In genomic region chr1:79603862-79604261, GRCh38 we compare ENCODE assay signal across 18 cellular contexts.
DNase-seq lines count a peak whose midpoint lies in the region; TF ChIP-seq lines count a peak whose summit lies in the region.
"Had no signal": no experiment of that assay in that cellular context is flagged by ENCODE, and none has a peak within 500 bp of the region (broad histone marks: within the 10 kb centered on the region; RNA-seq: fewer than 3 reads in every experiment).

No MANE protein-coding gene starts in this region.

- WGBS in smooth muscle cell (ENCODE audit: low lambda C conversion rate), result 62% methylated on average over 2 of the region's 2 CpGs

- H3K27ac ChIP-seq in breast epithelium (no peak overlapping the region), smooth muscle cell (ENCODE audit: low read depth) (no peak overlapping the region)
- H3K27ac ChIP-seq: esophagus squamous epithelium, ovary, spleen had no signal

- peaks cover 0 to 5% of the 10 kb centered on the region in 2 donors for H3K9me3 ChIP-seq in breast epithelium
- no peaks in the 10 kb centered on the region for H3K9me3 ChIP-seq in smooth muscle cell (replicated peaks; ENCODE audit: low read depth)
- H3K9me3 ChIP-seq: esophagus squamous epithelium, ovary had no signal

- no peaks in the 10 kb centered on the region for H3K4me1 ChIP-seq in breast epithelium
- peaks cover 11% of the 10 kb centered on the region for H3K4me1 ChIP-seq in smooth muscle cell (ENCODE audit: low read depth)
- H3K4me1 ChIP-seq: esophagus squamous epithelium, spleen had no signal

- no peak for TF ChIP-seq POLR2A in breast epithelium (IDR thresholded peaks at IDR 0.05)

- no peaks in the 10 kb centered on the region for H3K79me2 ChIP-seq in smooth muscle cell (ENCODE audit: low read depth)

- H3K4me1 Mint-ChIP-seq in MCF 10A (ENCODE audit: insufficient read depth, unreplicated experiment) (peaks cover 6% of the 10 kb centered on the region), nephron progenitor cell (no peaks in the 10 kb centered on the region)
- H3K4me1 Mint-ChIP-seq: activated naive CD8-positive, alpha-beta T cell treated with anti-CD3 and anti-CD28 coated beads, Interleukin-2, amount 50 U/mL, for 24 hours; T-cell had no signal

- H4K20me1 ChIP-seq in smooth muscle cell (ENCODE audit: low read depth), result no peaks in the 10 kb centered on the region

- peak; percentile 27 for DNase-seq in MCF 10A (ENCODE audit: unreplicated experiment)
- DNase-seq in breast epithelium (ENCODE audit: low spot score in 2 of 2), result no peak
- DNase-seq in T1000 (lab: John Stamatoyannopoulos, UW), result peak; percentile 6
- DNase-seq in fibroblast of peridontal ligament (ENCODE audit: extremely low read depth), result peak; percentile 77
- no peak for DNase-seq in smooth muscle cell (lab: John Stamatoyannopoulos, UW; ENCODE audit: unreplicated experiment)
- no peak for DNase-seq in nephron progenitor cell
- no peak for DNase-seq in activated CD4-positive, CD25-positive, alpha-beta regulatory T cell treated with anti-CD3 and anti-CD28 coated beads, Interleukin-2, amount 50 U/mL, for 72 hours
- DNase-seq in SKM-1 (lab: John Stamatoyannopoulos, UW; ENCODE audit: unreplicated experiment), result no peak
- DNase-seq: 8988T; activated naive CD8-positive, alpha-beta T cell treated with anti-CD3 and anti-CD28 coated beads, Interleukin-2, amount 50 U/mL, for 24 hours; activated T-cell treated with anti-CD3 and anti-CD28 coated beads for 4 hours; cortex of kidney; esophagus squamous epithelium; NCI-H1092; NCI-H345; ovary; spleen; T-cell had no signal

- no peaks in the 10 kb centered on the region for H3K27me3 Mint-ChIP-seq in MCF 10A (ENCODE audit: insufficient read depth, unreplicated experiment)
- no peaks in the 10 kb centered on the region for H3K27me3 Mint-ChIP-seq in nephron progenitor cell (ENCODE audit: low read depth, poor library complexity)
- H3K27me3 Mint-ChIP-seq: activated naive CD8-positive, alpha-beta T cell treated with anti-CD3 and anti-CD28 coated beads, Interleukin-2, amount 50 U/mL, for 24 hours; T-cell had no signal

- H3K27me3 ChIP-seq in breast epithelium (no peaks in the 10 kb centered on the region), smooth muscle cell (ENCODE audit: low read depth) (no peaks in the 10 kb centered on the region)
- H3K27me3 ChIP-seq: esophagus squamous epithelium, ovary, spleen had no signal

- no peak overlapping the region for H3K9ac ChIP-seq in smooth muscle cell (ENCODE audit: low read depth)

- H3K4me2 ChIP-seq in smooth muscle cell, result no peak overlapping the region

- H3K4me3 ChIP-seq in breast epithelium (no peak overlapping the region), smooth muscle cell (no peak overlapping the region)
- H3K4me3 ChIP-seq: esophagus squamous epithelium, ovary, spleen had no signal

- H3K36me3 Mint-ChIP-seq in MCF 10A (ENCODE audit: insufficient read depth, unreplicated experiment) (no peaks in the 10 kb centered on the region), nephron progenitor cell (ENCODE audit: low read depth) (no peaks in the 10 kb centered on the region)
- H3K36me3 Mint-ChIP-seq: T-cell had no signal

- intact Hi-C loops in MCF 10A (cut with micrococcal nuclease) (no loop called here), breast epithelium (cut with DNase I; ENCODE audit: low total_unique reads) (no loop called here)

- no peak overlapping the region for H3K4me3 Mint-ChIP-seq in MCF 10A (ENCODE audit: unreplicated experiment)
- no peak overlapping the region for H3K4me3 Mint-ChIP-seq in nephron progenitor cell
- H3K4me3 Mint-ChIP-seq: activated naive CD8-positive, alpha-beta T cell treated with anti-CD3 and anti-CD28 coated beads, Interleukin-2, amount 50 U/mL, for 24 hours; T-cell had no signal

- H3K9me3 Mint-ChIP-seq in MCF 10A (ENCODE audit: unreplicated experiment), result no peaks in the 10 kb centered on the region
- no peaks in the 10 kb centered on the region for H3K9me3 Mint-ChIP-seq in nephron progenitor cell

- CTCF ChIA-PET in MCF 10A (lab: Yijun Ruan, JAX), result no interaction called here

- H3K27ac Mint-ChIP-seq in MCF 10A (ENCODE audit: low read depth, unreplicated experiment), result no peak overlapping the region
- no peak overlapping the region for H3K27ac Mint-ChIP-seq in nephron progenitor cell
- H3K27ac Mint-ChIP-seq: activated naive CD8-positive, alpha-beta T cell treated with anti-CD3 and anti-CD28 coated beads, Interleukin-2, amount 50 U/mL, for 24 hours; T-cell had no signal

- no peaks in the 10 kb centered on the region for H3F3A ChIP-seq in smooth muscle cell (ENCODE audit: low read depth)

- H3K36me3 ChIP-seq in breast epithelium, result no peaks in the 10 kb centered on the region
- no peaks in the 10 kb centered on the region for H3K36me3 ChIP-seq in smooth muscle cell (ENCODE audit: low read depth)
- H3K36me3 ChIP-seq: esophagus squamous epithelium, ovary, spleen had no signal

- POLR2A ChIA-PET in MCF 10A (lab: Yijun Ruan, JAX), result interaction anchor here (1.2 kb wide), 1 partner anchor 293 kb away, joined by 4 read pairs; no protein-coding TSS in a partner anchor

- peak overlapping the region; percentile 7 for H2AFZ ChIP-seq in smooth muscle cell (ENCODE audit: low read depth)

- TF ChIP-seq CTCF in MCF 10A (IDR thresholded peaks at IDR 0.05; ENCODE audit: unreplicated experiment) (no peak), breast epithelium (IDR thresholded peaks at IDR 0.05) (no peak), smooth muscle cell (IDR thresholded peaks at IDR 0.05; ENCODE audit: borderline replicate concordance, insufficient read depth, poor library complexity, severe bottlenecking) (no peak), nephron progenitor cell (IDR thresholded peaks at IDR 0.05) (no peak)

- no TSS peak for BruUV-seq in MCF 10A (replicated peaks; lab: Mats Ljungman, UMichigan)

Comparison
In these comparisons a context has a peak if more than half of its experiments do, and no peak if none do; other contexts are left out.
1. DNase-seq: peak in MCF 10A (single experiment), T1000 (single experiment) and fibroblast of peridontal ligament (single experiment); none in breast epithelium (0 of 2), smooth muscle cell (single experiment), nephron progenitor cell (single experiment), activated CD4-positive, CD25-positive, alpha-beta regulatory T cell treated with anti-CD3 and anti-CD28 coated beads, Interleukin-2, amount 50 U/mL, for 72 hours (single experiment) and SKM-1 (single experiment).